In the genomic region with DNA sequence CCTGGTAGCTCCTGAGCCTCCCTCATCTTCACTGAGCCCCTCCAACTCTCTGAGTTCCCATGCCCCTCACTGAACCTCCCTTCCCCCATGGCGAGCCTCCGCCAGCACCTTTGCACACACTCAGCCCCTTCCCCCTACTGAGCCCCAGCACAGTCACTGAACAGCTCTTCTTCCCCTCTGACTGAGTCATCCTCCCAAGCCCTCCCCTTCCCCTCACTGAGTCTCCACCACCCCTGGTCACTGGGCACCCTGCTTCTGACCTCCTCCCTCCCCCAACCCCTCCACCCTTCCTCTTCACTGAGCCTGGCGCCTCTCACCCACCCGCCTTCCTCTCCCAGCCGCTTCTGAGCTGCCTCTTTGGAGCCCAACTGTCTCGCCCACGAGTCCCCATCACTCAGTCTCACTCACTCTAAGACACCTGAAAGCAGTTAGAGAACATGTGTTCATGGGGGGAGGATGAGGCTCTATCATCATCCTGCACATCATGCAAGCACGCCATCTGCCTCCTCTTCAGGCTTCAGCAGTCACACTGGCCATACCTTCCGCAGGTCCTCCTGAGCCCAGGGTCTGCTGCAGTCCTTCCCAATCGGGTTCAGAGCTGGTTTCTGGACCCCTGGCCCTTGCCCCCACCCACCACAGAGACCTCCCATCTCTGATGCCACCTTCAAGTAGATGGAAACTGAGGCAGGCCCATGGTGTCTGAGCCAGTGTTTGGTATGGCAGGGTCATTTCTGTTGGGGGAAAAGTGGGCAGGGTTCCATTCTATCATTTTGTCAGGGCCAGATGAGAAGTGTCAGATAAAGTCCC, we compare ENCODE assay signal across 1 cellular context.
A peak's percentile ranks its signal among the peaks of the same experiment; 100 is the strongest.
TF ChIP-seq lines count a peak whose summit lies in the region.

No MANE protein-coding gene starts in this region.

TF ChIP-seq in HepG2, 621 proteins besides CTCF, POLR2A, EP300 and RAD21 (continued from another document and continues in another):
- TF ChIP-seq ZFP36 (IDR thresholded peaks at IDR 0.05; ENCODE audit: borderline replicate concordance, low read depth, low read length, partially characterized antibody) (no peak), ZNF17 (CRISPR knock-in tag; IDR thresholded peaks at IDR 0.05) (no peak), PAX8 (CRISPR knock-in tag; IDR thresholded peaks at IDR 0.05; ENCODE audit: borderline replicate concordance) (no peak), NR3C1 (CRISPR knock-in tag; IDR thresholded peaks at IDR 0.05) (no peak), SRSF4 (IDR thresholded peaks at IDR 0.05; ENCODE audit: low read depth, low read length, poor library complexity, severe bottlenecking) (no peak), ZFP36L2 (CRISPR knock-in tag; IDR thresholded peaks at IDR 0.05) (no peak), SOX13 (IDR thresholded peaks at IDR 0.05) (no peak), SOX13 (CRISPR knock-in tag; conservative IDR thresholded peaks at IDR 0.05 in 1 of 2, IDR thresholded peaks at IDR 0.05 in 1 of 2) (peak in 1 of 2 experiments; percentile 38; a peak in 1 of 4 replicates), RARG (CRISPR knock-in tag; IDR thresholded peaks at IDR 0.05; ENCODE audit: low read depth) (no peak), ZNF883 (CRISPR knock-in tag; IDR thresholded peaks at IDR 0.05; ENCODE audit: not compliant biosample characterization) (no peak), ZNF572 (CRISPR knock-in tag; IDR thresholded peaks at IDR 0.05) (no peak), ZBTB42 (CRISPR knock-in tag; IDR thresholded peaks at IDR 0.05) (0 out of 2 replicates have a peak, but pooled peaks have one; percentile 49), KAT2B (IDR thresholded peaks at IDR 0.05; ENCODE audit: borderline replicate concordance, low read depth, low read length) (no peak), ZNF652 (CRISPR knock-in tag; IDR thresholded peaks at IDR 0.05; ENCODE audit: borderline replicate concordance, low read depth) (no peak), ZNF343 (CRISPR knock-in tag; IDR thresholded peaks at IDR 0.05) (no peak), AGO1 (IDR thresholded peaks at IDR 0.05; ENCODE audit: low read depth, low read length, poor library complexity, severe bottlenecking) (no peak), ZNF772 (CRISPR knock-in tag; IDR thresholded peaks at IDR 0.05) (0 out of 2 replicates have a peak, but pooled peaks have one; percentile 37), ZKSCAN1 (IDR thresholded peaks at IDR 0.05; ENCODE audit: low read length) (no peak), SIX4 (CRISPR knock-in tag; IDR thresholded peaks at IDR 0.05) (no peak), GFI1 (CRISPR knock-in tag; IDR thresholded peaks at IDR 0.05; ENCODE audit: borderline replicate concordance) (no peak), ZNF337 (CRISPR knock-in tag; IDR thresholded peaks at IDR 0.05; ENCODE audit: borderline replicate concordance, low read depth) (no peak), SATB2 (CRISPR knock-in tag; IDR thresholded peaks at IDR 0.05) (no peak), ATRX (CRISPR knock-in tag; IDR thresholded peaks at IDR 0.05; ENCODE audit: borderline replicate concordance) (no peak), BHLHE40 (IDR thresholded peaks at IDR 0.05; ENCODE audit: low read length) (no peak), PLRG1 (conservative IDR thresholded peaks at IDR 0.05) (no peak), ZNF543 (CRISPR knock-in tag; IDR thresholded peaks at IDR 0.05) (peak; percentile 78; the same call in 1 of the 2 replicates), ZNF34 (CRISPR knock-in tag; IDR thresholded peaks at IDR 0.05; ENCODE audit: borderline replicate concordance) (peak; percentile 64; the same call in 1 of the 2 replicates), ATAD3A (CRISPR knock-in tag; IDR thresholded peaks at IDR 0.05) (no peak), REPIN1 (CRISPR knock-in tag; IDR thresholded peaks at IDR 0.05; ENCODE audit: borderline replicate concordance, low read depth) (no peak), ZBTB7B (CRISPR knock-in tag; IDR thresholded peaks at IDR 0.05) (no peak), NR2F6 (IDR thresholded peaks at IDR 0.05) (peak; percentile 62; the same call in 1 of the 2 replicates), NR2F6 (CRISPR knock-in tag; IDR thresholded peaks at IDR 0.05) (peak; percentile 72; the same call in 1 of the 2 replicates), ATF7-NPFF (CRISPR knock-in tag; IDR thresholded peaks at IDR 0.05; ENCODE audit: low read depth) (no peak), PRMT3 (CRISPR knock-in tag; IDR thresholded peaks at IDR 0.05; ENCODE audit: borderline replicate concordance, low read depth) (no peak), HMG20A (CRISPR knock-in tag; IDR thresholded peaks at IDR 0.05; ENCODE audit: borderline replicate concordance) (peak; percentile 52; the same call in 1 of the 2 replicates), ZNF660 (CRISPR knock-in tag; IDR thresholded peaks at IDR 0.05; ENCODE audit: borderline replicate concordance, low read depth) (no peak), MEIS2 (CRISPR knock-in tag; IDR thresholded peaks at IDR 0.05) (no peak)
- TF ChIP-seq, protein P1, sequence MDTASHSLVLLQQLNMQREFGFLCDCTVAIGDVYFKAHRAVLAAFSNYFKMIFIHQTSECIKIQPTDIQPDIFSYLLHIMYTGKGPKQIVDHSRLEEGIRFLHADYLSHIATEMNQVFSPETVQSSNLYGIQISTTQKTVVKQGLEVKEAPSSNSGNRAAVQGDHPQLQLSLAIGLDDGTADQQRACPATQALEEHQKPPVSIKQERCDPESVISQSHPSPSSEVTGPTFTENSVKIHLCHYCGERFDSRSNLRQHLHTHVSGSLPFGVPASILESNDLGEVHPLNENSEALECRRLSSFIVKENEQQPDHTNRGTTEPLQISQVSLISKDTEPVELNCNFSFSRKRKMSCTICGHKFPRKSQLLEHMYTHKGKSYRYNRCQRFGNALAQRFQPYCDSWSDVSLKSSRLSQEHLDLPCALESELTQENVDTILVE (CRISPR knock-in tag; IDR thresholded peaks at IDR 0.05) = no peak
- TF ChIP-seq, protein P2, sequence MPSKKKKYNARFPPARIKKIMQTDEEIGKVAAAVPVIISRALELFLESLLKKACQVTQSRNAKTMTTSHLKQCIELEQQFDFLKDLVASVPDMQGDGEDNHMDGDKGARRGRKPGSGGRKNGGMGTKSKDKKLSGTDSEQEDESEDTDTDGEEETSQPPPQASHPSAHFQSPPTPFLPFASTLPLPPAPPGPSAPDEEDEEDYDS (CRISPR knock-in tag; IDR thresholded peaks at IDR 0.05) = peak; percentile 57; the same call in 1 of the 2 replicates
- TF ChIP-seq, protein P3, sequence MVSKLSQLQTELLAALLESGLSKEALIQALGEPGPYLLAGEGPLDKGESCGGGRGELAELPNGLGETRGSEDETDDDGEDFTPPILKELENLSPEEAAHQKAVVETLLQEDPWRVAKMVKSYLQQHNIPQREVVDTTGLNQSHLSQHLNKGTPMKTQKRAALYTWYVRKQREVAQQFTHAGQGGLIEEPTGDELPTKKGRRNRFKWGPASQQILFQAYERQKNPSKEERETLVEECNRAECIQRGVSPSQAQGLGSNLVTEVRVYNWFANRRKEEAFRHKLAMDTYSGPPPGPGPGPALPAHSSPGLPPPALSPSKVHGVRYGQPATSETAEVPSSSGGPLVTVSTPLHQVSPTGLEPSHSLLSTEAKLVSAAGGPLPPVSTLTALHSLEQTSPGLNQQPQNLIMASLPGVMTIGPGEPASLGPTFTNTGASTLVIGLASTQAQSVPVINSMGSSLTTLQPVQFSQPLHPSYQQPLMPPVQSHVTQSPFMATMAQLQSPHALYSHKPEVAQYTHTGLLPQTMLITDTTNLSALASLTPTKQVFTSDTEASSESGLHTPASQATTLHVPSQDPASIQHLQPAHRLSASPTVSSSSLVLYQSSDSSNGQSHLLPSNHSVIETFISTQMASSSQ (IDR thresholded peaks at IDR 0.05; ENCODE audit: low read depth) = peak; percentile 50
- TF ChIP-seq, protein P3 (CRISPR knock-in tag; IDR thresholded peaks at IDR 0.05; ENCODE audit: borderline replicate concordance) = peak; percentile 78
- TF ChIP-seq, protein P4, sequence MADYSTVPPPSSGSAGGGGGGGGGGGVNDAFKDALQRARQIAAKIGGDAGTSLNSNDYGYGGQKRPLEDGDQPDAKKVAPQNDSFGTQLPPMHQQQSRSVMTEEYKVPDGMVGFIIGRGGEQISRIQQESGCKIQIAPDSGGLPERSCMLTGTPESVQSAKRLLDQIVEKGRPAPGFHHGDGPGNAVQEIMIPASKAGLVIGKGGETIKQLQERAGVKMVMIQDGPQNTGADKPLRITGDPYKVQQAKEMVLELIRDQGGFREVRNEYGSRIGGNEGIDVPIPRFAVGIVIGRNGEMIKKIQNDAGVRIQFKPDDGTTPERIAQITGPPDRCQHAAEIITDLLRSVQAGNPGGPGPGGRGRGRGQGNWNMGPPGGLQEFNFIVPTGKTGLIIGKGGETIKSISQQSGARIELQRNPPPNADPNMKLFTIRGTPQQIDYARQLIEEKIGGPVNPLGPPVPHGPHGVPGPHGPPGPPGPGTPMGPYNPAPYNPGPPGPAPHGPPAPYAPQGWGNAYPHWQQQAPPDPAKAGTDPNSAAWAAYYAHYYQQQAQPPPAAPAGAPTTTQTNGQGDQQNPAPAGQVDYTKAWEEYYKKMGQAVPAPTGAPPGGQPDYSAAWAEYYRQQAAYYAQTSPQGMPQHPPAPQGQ (CRISPR knock-in tag; IDR thresholded peaks at IDR 0.05; ENCODE audit: borderline replicate concordance) = no peak
- TF ChIP-seq, protein P5, sequence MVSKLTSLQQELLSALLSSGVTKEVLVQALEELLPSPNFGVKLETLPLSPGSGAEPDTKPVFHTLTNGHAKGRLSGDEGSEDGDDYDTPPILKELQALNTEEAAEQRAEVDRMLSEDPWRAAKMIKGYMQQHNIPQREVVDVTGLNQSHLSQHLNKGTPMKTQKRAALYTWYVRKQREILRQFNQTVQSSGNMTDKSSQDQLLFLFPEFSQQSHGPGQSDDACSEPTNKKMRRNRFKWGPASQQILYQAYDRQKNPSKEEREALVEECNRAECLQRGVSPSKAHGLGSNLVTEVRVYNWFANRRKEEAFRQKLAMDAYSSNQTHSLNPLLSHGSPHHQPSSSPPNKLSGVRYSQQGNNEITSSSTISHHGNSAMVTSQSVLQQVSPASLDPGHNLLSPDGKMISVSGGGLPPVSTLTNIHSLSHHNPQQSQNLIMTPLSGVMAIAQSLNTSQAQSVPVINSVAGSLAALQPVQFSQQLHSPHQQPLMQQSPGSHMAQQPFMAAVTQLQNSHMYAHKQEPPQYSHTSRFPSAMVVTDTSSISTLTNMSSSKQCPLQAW (CRISPR knock-in tag; IDR thresholded peaks at IDR 0.05) = no peak
- TF ChIP-seq, protein P6, sequence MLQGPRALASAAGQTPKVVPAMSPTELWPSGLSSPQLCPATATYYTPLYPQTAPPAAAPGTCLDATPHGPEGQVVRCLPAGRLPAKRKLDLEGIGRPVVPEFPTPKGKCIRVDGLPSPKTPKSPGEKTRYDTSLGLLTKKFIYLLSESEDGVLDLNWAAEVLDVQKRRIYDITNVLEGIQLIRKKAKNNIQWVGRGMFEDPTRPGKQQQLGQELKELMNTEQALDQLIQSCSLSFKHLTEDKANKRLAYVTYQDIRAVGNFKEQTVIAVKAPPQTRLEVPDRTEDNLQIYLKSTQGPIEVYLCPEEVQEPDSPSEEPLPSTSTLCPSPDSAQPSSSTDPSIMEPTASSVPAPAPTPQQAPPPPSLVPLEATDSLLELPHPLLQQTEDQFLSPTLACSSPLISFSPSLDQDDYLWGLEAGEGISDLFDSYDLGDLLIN (CRISPR knock-in tag; IDR thresholded peaks at IDR 0.05; ENCODE audit: borderline replicate concordance) = no peak
- TF ChIP-seq, protein P7, sequence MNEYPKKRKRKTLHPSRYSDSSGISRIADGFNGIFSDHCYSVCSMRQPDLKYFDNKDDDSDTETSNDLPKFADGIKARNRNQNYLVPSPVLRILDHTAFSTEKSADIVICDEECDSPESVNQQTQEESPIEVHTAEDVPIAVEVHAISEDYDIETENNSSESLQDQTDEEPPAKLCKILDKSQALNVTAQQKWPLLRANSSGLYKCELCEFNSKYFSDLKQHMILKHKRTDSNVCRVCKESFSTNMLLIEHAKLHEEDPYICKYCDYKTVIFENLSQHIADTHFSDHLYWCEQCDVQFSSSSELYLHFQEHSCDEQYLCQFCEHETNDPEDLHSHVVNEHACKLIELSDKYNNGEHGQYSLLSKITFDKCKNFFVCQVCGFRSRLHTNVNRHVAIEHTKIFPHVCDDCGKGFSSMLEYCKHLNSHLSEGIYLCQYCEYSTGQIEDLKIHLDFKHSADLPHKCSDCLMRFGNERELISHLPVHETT (CRISPR knock-in tag; conservative IDR thresholded peaks at IDR 0.05) = no peak
- TF ChIP-seq, protein P8, sequence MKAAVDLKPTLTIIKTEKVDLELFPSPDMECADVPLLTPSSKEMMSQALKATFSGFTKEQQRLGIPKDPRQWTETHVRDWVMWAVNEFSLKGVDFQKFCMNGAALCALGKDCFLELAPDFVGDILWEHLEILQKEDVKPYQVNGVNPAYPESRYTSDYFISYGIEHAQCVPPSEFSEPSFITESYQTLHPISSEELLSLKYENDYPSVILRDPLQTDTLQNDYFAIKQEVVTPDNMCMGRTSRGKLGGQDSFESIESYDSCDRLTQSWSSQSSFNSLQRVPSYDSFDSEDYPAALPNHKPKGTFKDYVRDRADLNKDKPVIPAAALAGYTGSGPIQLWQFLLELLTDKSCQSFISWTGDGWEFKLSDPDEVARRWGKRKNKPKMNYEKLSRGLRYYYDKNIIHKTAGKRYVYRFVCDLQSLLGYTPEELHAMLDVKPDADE (CRISPR knock-in tag; IDR thresholded peaks at IDR 0.05) = no peak
- TF ChIP-seq, protein P9, sequence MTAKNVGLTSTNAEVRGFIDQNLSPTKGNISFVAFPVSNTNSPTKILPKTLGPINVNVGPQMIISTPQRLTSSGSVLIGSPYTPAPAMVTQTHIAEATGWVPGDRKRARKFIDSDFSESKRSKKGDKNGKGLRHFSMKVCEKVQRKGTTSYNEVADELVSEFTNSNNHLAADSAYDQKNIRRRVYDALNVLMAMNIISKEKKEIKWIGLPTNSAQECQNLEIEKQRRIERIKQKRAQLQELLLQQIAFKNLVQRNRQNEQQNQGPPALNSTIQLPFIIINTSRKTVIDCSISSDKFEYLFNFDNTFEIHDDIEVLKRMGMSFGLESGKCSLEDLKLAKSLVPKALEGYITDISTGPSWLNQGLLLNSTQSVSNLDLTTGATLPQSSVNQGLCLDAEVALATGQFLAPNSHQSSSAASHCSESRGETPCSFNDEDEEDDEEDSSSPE (CRISPR knock-in tag; IDR thresholded peaks at IDR 0.05) = no peak
